Comparison of ENCODE assay signal across 8 cellular contexts in the genomic region with DNA sequence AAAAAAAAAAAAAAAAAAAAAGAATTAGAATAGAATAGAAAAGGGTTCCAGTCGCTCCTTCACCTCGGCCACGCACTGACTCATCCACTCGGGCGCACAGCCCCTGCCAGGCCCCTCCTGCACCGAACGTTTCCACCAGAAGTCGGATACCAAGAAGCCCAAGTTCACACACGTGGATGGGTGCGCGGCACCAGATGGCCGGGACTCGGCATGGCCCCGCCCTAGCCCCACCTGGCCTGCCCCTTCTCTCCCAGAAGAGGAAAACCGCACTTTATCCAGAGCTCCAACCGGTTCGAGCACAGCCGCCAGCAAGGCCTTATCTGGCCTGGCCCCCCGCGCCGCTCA. TPM values are rescaled to one million over a fixed set of nuclear protein-coding genes. Genes with fewer than 3 reads are reported as not detected.
DNase-seq lines count a peak whose midpoint lies in the region; ATAC-seq and TF ChIP-seq lines count a peak whose summit lies in the region.

No MANE protein-coding gene starts in this region.

- 51% methylated on average over 21 of the region's 21 CpGs for WGBS in HUES64

- no peak overlapping the region for H3K27ac Mint-ChIP-seq in activated naive CD8-positive, alpha-beta T cell treated with anti-CD3 and anti-CD28 coated beads, Interleukin-2, amount 50 U/mL, for 24 hours
- peak overlapping the region in 3 of 6 donors; percentile 43 to 86 (median 76) for H3K27ac Mint-ChIP-seq in naive B cell

- no peak for DNase-seq in activated naive CD8-positive, alpha-beta T cell treated with anti-CD3 and anti-CD28 coated beads, Interleukin-2, amount 50 U/mL, for 24 hours
- peak; percentile 27 for DNase-seq in naive B cell
- no peak for DNase-seq in NCI-H1048 (lab: John Stamatoyannopoulos, UW)
- DNase-seq in COR-L47 (lab: John Stamatoyannopoulos, UW), result no peak
- no peak for DNase-seq in OCI-M2 (lab: John Stamatoyannopoulos, UW; ENCODE audit: unreplicated experiment)
- no peak for DNase-seq in HK-2 (ENCODE audit: unreplicated experiment)

- no peaks in the 10 kb centered on the region for H3K9me3 ChIP-seq in HUES64 (ENCODE audit: insufficient read depth, low read depth, low read length)

- no peak for ATAC-seq in activated naive CD8-positive, alpha-beta T cell treated with anti-CD3 and anti-CD28 coated beads, Interleukin-2, amount 50 U/mL, for 24 hours
- no peak for ATAC-seq in naive B cell (ENCODE audit: low read depth in 2 of 2)

- peak overlapping the region; percentile 65 for H3K4me3 Mint-ChIP-seq in activated naive CD8-positive, alpha-beta T cell treated with anti-CD3 and anti-CD28 coated beads, Interleukin-2, amount 50 U/mL, for 24 hours
- H3K4me3 Mint-ChIP-seq in naive B cell, result peak overlapping the region; percentile 76 to 90 (median 82)

- peaks cover 27% of the 10 kb centered on the region for H3K4me1 Mint-ChIP-seq in activated naive CD8-positive, alpha-beta T cell treated with anti-CD3 and anti-CD28 coated beads, Interleukin-2, amount 50 U/mL, for 24 hours
- H3K4me1 Mint-ChIP-seq in naive B cell, result peaks cover 34 to 37% (median 36%) of the 10 kb centered on the region in 3 donors

- H3K27me3 ChIP-seq in HUES64 (ENCODE audit: insufficient read depth, low read length), result peaks cover 39% of the 10 kb centered on the region

- H3K27ac ChIP-seq in C4-2B, result peak overlapping the region; percentile 65
- H3K27ac ChIP-seq in HUES64 (ENCODE audit: low read depth, low read length), result no peak overlapping the region; the same call in 1 of the 2 replicates

- H3K4me3 ChIP-seq in HUES64 (ENCODE audit: low read length), result peak overlapping the region; percentile 52; the same call in 1 of the 2 replicates

- no peaks in the 10 kb centered on the region for H3K36me3 ChIP-seq in HUES64 (ENCODE audit: insufficient read depth, low read length)

- no peaks in the 10 kb centered on the region for H3K9me3 Mint-ChIP-seq in activated naive CD8-positive, alpha-beta T cell treated with anti-CD3 and anti-CD28 coated beads, Interleukin-2, amount 50 U/mL, for 24 hours
- peaks cover 0 to 10% (median 7%) of the 10 kb centered on the region in 7 donors for H3K9me3 Mint-ChIP-seq in naive B cell

- H3K9ac ChIP-seq in HUES64 (ENCODE audit: low read depth, low read length), result no peak overlapping the region

- H3K4me1 ChIP-seq in HUES64 (ENCODE audit: insufficient read depth, low read length), result peaks cover 11% of the 10 kb centered on the region; the same call in 1 of the 2 replicates

- H3K27me3 Mint-ChIP-seq in activated naive CD8-positive, alpha-beta T cell treated with anti-CD3 and anti-CD28 coated beads, Interleukin-2, amount 50 U/mL, for 24 hours, result peaks cover 51% of the 10 kb centered on the region
- peaks cover 23 to 65% (median 61%) of the 10 kb centered on the region in 3 donors for H3K27me3 Mint-ChIP-seq in naive B cell

- no peaks in the 10 kb centered on the region for H3K36me3 Mint-ChIP-seq in activated naive CD8-positive, alpha-beta T cell treated with anti-CD3 and anti-CD28 coated beads, Interleukin-2, amount 50 U/mL, for 24 hours (ENCODE audit: low read depth)
- peaks cover 0 to 13% of the 10 kb centered on the region in 2 donors for H3K36me3 Mint-ChIP-seq in naive B cell

- TF ChIP-seq CTCF in C4-2B (conservative IDR thresholded peaks at IDR 0.05), result no peak

RNA-seq across cellular contexts. Expression of a gene that starts 5.9 kb away (rescaled TPM):
- 12.3 TPM for polyA plus RNA-seq in HUES64 (2013, experiment 1 of 2)
- 16.3 TPM for polyA plus RNA-seq in HUES64 (2013, experiment 2 of 2)
- under 1 TPM in 1 of 6 donors, not detected in 5; 0.05 TPM for polyA plus RNA-seq in naive B cell (ENCODE audit: low read depth in 6 of 6)

RNA-seq across cellular contexts. Expression of a gene that starts 20.0 kb away (rescaled TPM):
- 1.3 TPM for polyA plus RNA-seq in HUES64 (2013, experiment 1 of 2)
- 1.4 TPM for polyA plus RNA-seq in HUES64 (2013, experiment 2 of 2)
- not detected for polyA plus RNA-seq in naive B cell (ENCODE audit: low read depth in 6 of 6)

RNA-seq across cellular contexts. Expression of a gene that starts 35.4 kb away (rescaled TPM):
- polyA plus RNA-seq in HUES64 (2013, experiment 1 of 2), result 29.0 TPM
- 24.5 TPM for polyA plus RNA-seq in HUES64 (2013, experiment 2 of 2)
- polyA plus RNA-seq in naive B cell (ENCODE audit: low read depth in 6 of 6), result 1 to 10 TPM in 5 of 6 donors, under 1 TPM in 1; 0.50 to 5.1 (median 2.9) TPM

RNA-seq across cellular contexts. Expression of a gene that starts 38.3 kb away (rescaled TPM):
- polyA plus RNA-seq in HUES64 (2013, experiment 1 of 2), result 5.0 TPM
- 6.6 TPM for polyA plus RNA-seq in HUES64 (2013, experiment 2 of 2)
- polyA plus RNA-seq in naive B cell (ENCODE audit: low read depth in 6 of 6), result 1 to 10 TPM in 5 of 6 donors, under 1 TPM in 1; 0.63 to 4.0 (median 1.6) TPM

RNA-seq across cellular contexts. Expression of a gene that starts 46.3 kb away (rescaled TPM):
- 0.40 TPM for polyA plus RNA-seq in HUES64 (2013, experiment 1 of 2)
- 1.5 TPM for polyA plus RNA-seq in HUES64 (2013, experiment 2 of 2)
- polyA plus RNA-seq in naive B cell (ENCODE audit: low read depth in 6 of 6), result not detected
